ENCODE assay signal across 12 cellular contexts in the genomic region with DNA sequence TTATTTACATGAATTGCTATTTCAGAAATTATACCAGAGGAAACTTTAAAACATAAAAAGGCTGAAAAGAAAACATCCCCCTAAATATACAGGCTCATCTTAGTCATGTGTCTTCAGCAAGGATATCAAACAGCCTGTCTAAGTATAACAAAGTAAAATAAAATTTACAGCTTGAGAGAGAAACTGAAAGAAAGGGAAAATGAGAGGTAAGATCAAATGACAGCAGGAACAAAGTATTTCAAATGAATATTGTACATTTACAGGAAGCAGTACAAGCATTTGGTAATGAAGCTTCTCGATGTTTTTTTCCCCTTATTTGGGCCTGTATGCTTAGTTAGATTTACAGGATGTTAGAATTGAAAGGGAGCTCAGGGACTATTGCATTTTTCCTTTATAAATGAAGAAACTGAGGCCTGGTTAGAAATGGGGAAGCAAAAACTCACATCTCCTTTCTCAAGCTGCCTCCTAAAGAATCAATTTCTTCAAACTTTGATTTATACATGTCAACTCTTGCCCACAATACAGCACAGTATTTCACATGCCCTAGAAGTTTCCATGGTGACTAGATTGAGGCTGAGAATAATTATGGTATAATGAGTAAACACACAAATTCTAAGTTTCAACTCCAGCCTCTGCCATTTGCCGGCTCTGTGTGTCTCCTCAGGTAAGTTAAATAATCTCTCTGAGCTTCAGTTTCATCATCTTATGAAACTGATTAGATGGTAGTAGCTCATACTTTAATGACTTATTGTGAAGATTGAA. TPM values are rescaled to one million over a fixed set of nuclear protein-coding genes. Genes with fewer than 3 reads are reported as not detected.
A peak's percentile ranks its signal among the peaks of the same experiment; 100 is the strongest.
DNase-seq lines count a peak whose midpoint lies in the region; ATAC-seq and TF ChIP-seq lines count a peak whose summit lies in the region.
"Had no signal": no experiment of that assay in that cellular context is flagged by ENCODE, and none has a peak within 500 bp of the region (broad histone marks: within the 10 kb centered on the region; RNA-seq: fewer than 3 reads in every experiment).

No MANE protein-coding gene starts in this region.

- peak overlapping the region; percentile 61 for H3K4me3 Mint-ChIP-seq in activated T-helper 1 cell treated with anti-CD3 and anti-CD28 coated beads, Interleukin-12 subunit alpha, Interleukin-12 subunit beta, Interleukin-2, Interleukin-4 antibody, amounts not matched to agents 30 ng/mL and 10 ng/mL and 1 ng/mL, durations not matched to agents 14 hours and 24 hours and 36 hours

- no peaks in the 10 kb centered on the region for H3K9me3 Mint-ChIP-seq in activated T-helper 1 cell treated with anti-CD3 and anti-CD28 coated beads, Interleukin-12 subunit alpha, Interleukin-12 subunit beta, Interleukin-2, Interleukin-4 antibody, amounts not matched to agents 30 ng/mL and 10 ng/mL and 1 ng/mL, durations not matched to agents 14 hours and 24 hours and 36 hours

- no peaks in the 10 kb centered on the region for H3K4me1 ChIP-seq in left ventricle myocardium inferior

- peaks cover 83% of the 10 kb centered on the region for H3K4me1 Mint-ChIP-seq in activated T-helper 1 cell treated with anti-CD3 and anti-CD28 coated beads, Interleukin-12 subunit alpha, Interleukin-12 subunit beta, Interleukin-2, Interleukin-4 antibody, amounts not matched to agents 30 ng/mL and 10 ng/mL and 1 ng/mL, durations not matched to agents 14 hours and 24 hours and 36 hours (ENCODE audit: low read depth)

- DNase-seq in stimulated activated CD4-positive, alpha-beta T cell treated with anti-CD3 and anti-CD28 coated beads, Interleukin-1b, Interleukin-23, amount 100 ng/mL, for 48 hours, result peak; percentile 16
- DNase-seq in stimulated activated CD4-positive, alpha-beta T cell treated with anti-CD3 and anti-CD28 coated beads, Interleukin-12 subunit alpha, Interleukin-12 subunit beta, amount 100 ng/mL, for 4 hours, result no peak
- DNase-seq in activated T-helper 1 cell treated with anti-CD3 and anti-CD28 coated beads, Interleukin-12 subunit alpha, Interleukin-12 subunit beta, Interleukin-2, Interleukin-4 antibody, amounts not matched to agents 30 ng/mL and 10 ng/mL and 1 ng/mL, durations not matched to agents 14 hours and 24 hours and 36 hours (ENCODE audit: low spot score), result no peak
- DNase-seq in SK-N-DZ (ENCODE audit: low spot score), result no peak
- DNase-seq in activated effector memory CD4-positive, alpha-beta T cell treated with anti-CD3 and anti-CD28 coated beads, Interleukin-2, amount 50 U/mL, for 16 hours, result no peak
- no peak for DNase-seq in left ventricle myocardium inferior
- DNase-seq: midbrain, NCI-H526 treated with DMSO at 0.1 percent for 48 hours had no signal

- TF ChIP-seq CTCF in left ventricle myocardium inferior (IDR thresholded peaks at IDR 0.05; ENCODE audit: borderline replicate concordance), result no peak

- H3K27ac Mint-ChIP-seq in activated T-helper 1 cell treated with anti-CD3 and anti-CD28 coated beads, Interleukin-12 subunit alpha, Interleukin-12 subunit beta, Interleukin-2, Interleukin-4 antibody, amounts not matched to agents 30 ng/mL and 10 ng/mL and 1 ng/mL, durations not matched to agents 14 hours and 24 hours and 36 hours, result peak overlapping the region; percentile 87

- intact Hi-C loops in activated T-helper 1 cell treated with anti-CD3 and anti-CD28 coated beads, Interleukin-12 subunit alpha, Interleukin-12 subunit beta, Interleukin-2, Interleukin-4 antibody, amounts not matched to agents 30 ng/mL and 10 ng/mL and 1 ng/mL, durations not matched to agents 14 hours and 24 hours and 36 hours (cut with micrococcal nuclease), result loop anchor here (2.0 to 5.0 kb wide), 5 partner anchors 39 to 1244 kb away; no protein-coding TSS in a partner anchor
- intact Hi-C loops in left ventricle myocardium inferior (cut with micrococcal nuclease), result no loop called here

- H3K9me3 ChIP-seq in left ventricle myocardium inferior (replicated peaks), result no peaks in the 10 kb centered on the region
- H3K9me3 ChIP-seq: right atrium auricular region had no signal

- peaks cover 39% of the 10 kb centered on the region for H3K36me3 Mint-ChIP-seq in activated T-helper 1 cell treated with anti-CD3 and anti-CD28 coated beads, Interleukin-12 subunit alpha, Interleukin-12 subunit beta, Interleukin-2, Interleukin-4 antibody, amounts not matched to agents 30 ng/mL and 10 ng/mL and 1 ng/mL, durations not matched to agents 14 hours and 24 hours and 36 hours (ENCODE audit: low read depth)

- ATAC-seq in HG03442 (IDR thresholded peaks at IDR 0.05; ENCODE audit: unreplicated experiment) (peak; percentile 13), HG03378 (IDR thresholded peaks at IDR 0.05; ENCODE audit: unreplicated experiment) (no peak)

- H3K27me3 Mint-ChIP-seq in activated T-helper 1 cell treated with anti-CD3 and anti-CD28 coated beads, Interleukin-12 subunit alpha, Interleukin-12 subunit beta, Interleukin-2, Interleukin-4 antibody, amounts not matched to agents 30 ng/mL and 10 ng/mL and 1 ng/mL, durations not matched to agents 14 hours and 24 hours and 36 hours (ENCODE audit: insufficient read depth), result no peaks in the 10 kb centered on the region

- no peaks in the 10 kb centered on the region for H3K36me3 ChIP-seq in left ventricle myocardium inferior
- H3K36me3 ChIP-seq: BLaER1, right atrium auricular region had no signal

- H3K4me3 ChIP-seq in left ventricle myocardium inferior, result no peak overlapping the region
- H3K4me3 ChIP-seq: BLaER1, right atrium auricular region had no signal

- H3K27ac ChIP-seq in left ventricle myocardium inferior (replicated peaks), result no peak overlapping the region
- H3K27ac ChIP-seq: BLaER1, right atrium auricular region had no signal

- H3K27me3 ChIP-seq in left ventricle myocardium inferior (ENCODE audit: low read depth), result no peaks in the 10 kb centered on the region
- H3K27me3 ChIP-seq: BLaER1, right atrium auricular region had no signal

RNA-seq across cellular contexts. Expression of a gene that starts 29.3 kb away (rescaled TPM):
- total RNA-seq in activated T-helper 1 cell treated with anti-CD3 and anti-CD28 coated beads, Interleukin-12 subunit alpha, Interleukin-12 subunit beta, Interleukin-2, Interleukin-4 antibody, amounts not matched to agents 30 ng/mL and 10 ng/mL and 1 ng/mL, durations not matched to agents 14 hours and 24 hours and 36 hours, result 38.8 and 40.2 TPM in 2 replicates
- not detected in 2 replicates for polyA plus RNA-seq in SK-N-DZ (2014; cell fraction: cytosol; rRNA removed)
- not detected in 2 replicates for polyA plus RNA-seq in SK-N-DZ (2014; cell fraction: nucleus; rRNA removed)
- total RNA-seq in left ventricle myocardium inferior, result 0.74 TPM

RNA-seq across cellular contexts. Expression of a gene that starts 48.3 kb away (rescaled TPM):
- 28.6 and 29.7 TPM in 2 replicates for total RNA-seq in activated T-helper 1 cell treated with anti-CD3 and anti-CD28 coated beads, Interleukin-12 subunit alpha, Interleukin-12 subunit beta, Interleukin-2, Interleukin-4 antibody, amounts not matched to agents 30 ng/mL and 10 ng/mL and 1 ng/mL, durations not matched to agents 14 hours and 24 hours and 36 hours
- 45.5 and 59.8 TPM in 2 replicates for polyA plus RNA-seq in SK-N-DZ (2014; cell fraction: cytosol; rRNA removed)
- polyA plus RNA-seq in SK-N-DZ (2014; cell fraction: nucleus; rRNA removed), result 25.9 and 38.7 TPM in 2 replicates
- 38.5 TPM for total RNA-seq in left ventricle myocardium inferior

Comparison
In these comparisons a context has a peak if more than half of its experiments do, and no peak if none do; other contexts are left out.
1. RNA of a gene that starts 29.3 kb away (total RNA-seq): 38.8 to 40.2 TPM in activated T-helper 1 cell treated with anti-CD3 and anti-CD28 coated beads, Interleukin-12 subunit alpha, Interleukin-12 subunit beta, Interleukin-2, Interleukin-4 antibody, amounts not matched to agents 30 ng/mL and 10 ng/mL and 1 ng/mL, durations not matched to agents 14 hours and 24 hours and 36 hours; 0.74 TPM in left ventricle myocardium inferior (single experiment); every median in the first group is over 10 times any median in the second.